11 cellular contexts compared by ENCODE assay signal in the genomic region with DNA sequence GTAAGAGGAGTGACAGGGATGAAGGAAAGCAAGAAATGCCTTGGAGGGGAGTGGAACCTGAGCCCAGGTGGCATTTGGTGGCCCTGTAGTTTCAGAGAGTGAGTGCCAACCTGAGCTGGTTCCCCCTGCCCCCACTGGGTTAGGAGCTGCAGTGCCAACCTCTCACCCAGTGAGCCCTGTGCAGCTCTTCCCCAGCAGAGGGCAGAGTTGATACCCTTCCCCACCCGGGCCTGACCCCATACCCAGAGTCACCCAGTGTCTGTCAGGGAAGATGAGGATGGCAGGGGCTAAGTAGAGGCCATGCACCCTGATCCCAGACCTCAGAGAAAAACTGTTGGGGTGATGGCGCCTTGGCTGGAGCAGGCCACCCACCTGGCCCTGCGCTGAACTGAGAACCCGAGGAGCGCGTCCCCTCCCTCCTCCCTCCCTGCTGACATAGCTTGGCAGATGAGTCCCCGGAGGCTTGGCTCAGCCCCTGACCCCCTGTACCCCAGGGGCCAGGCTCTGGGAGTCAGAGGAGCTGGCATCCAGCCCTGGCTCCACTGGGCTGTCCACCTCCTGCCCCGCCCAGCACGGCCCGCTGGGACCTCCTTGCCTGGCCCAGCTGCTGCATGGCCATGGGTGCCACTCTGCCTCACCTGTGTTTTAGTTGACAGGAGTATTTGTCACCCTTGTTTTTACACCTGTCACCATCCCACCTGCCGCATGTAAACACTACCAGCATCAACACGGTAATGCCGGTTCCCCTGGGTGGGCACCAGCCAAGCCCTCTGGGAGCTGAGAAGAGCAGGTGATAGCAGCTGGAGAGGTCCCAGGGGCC.
A peak's percentile ranks its signal among the peaks of the same experiment; 100 is the strongest.
DNase-seq lines count a peak whose midpoint lies in the region; ATAC-seq and TF ChIP-seq lines count a peak whose summit lies in the region.
"Had no signal": no experiment of that assay in that cellular context is flagged by ENCODE, and none has a peak within 500 bp of the region (broad histone marks: within the 10 kb centered on the region; RNA-seq: fewer than 3 reads in every experiment).

No MANE protein-coding gene starts in this region.

- H3K27ac ChIP-seq in right cardiac atrium (ENCODE audit: low read length): no peak overlapping the region

- no peaks in the 10 kb centered on the region for H3K9me3 ChIP-seq in BE2C
- H3K9me3 ChIP-seq in right cardiac atrium (ENCODE audit: control insufficient read depth, low read length): no peaks in the 10 kb centered on the region

- POLR2A ChIA-PET in activated CD4-positive, alpha-beta memory T cell treated with anti-CD3 and anti-CD28 coated beads for 36 hours (lab: Charles Lee): no interaction called here

- no peaks in the 10 kb centered on the region for H3K9me3 Mint-ChIP-seq in activated CD4-positive, alpha-beta memory T cell treated with anti-CD3 and anti-CD28 coated beads for 36 hours

- H3K4me1 ChIP-seq in BE2C (peaks cover 17% of the 10 kb centered on the region), right cardiac atrium (ENCODE audit: control insufficient read depth, insufficient read depth, low read length) (peaks cover 6% of the 10 kb centered on the region)

- WGBS in right cardiac atrium: 80% methylated on average over 13 of the region's 13 CpGs

- no peaks in the 10 kb centered on the region for H3K36me3 Mint-ChIP-seq in activated CD4-positive, alpha-beta memory T cell treated with anti-CD3 and anti-CD28 coated beads for 36 hours
- H3K36me3 Mint-ChIP-seq: activated naive CD4-positive, alpha-beta T cell treated with anti-CD3 and anti-CD28 coated beads, Interleukin-2, amount 50 U/mL, for 72 hours had no signal

- peaks cover 39% of the 10 kb centered on the region for H3K36me3 ChIP-seq in BE2C

- intact Hi-C loops in right cardiac atrium (cut with DNase I): loop anchor here in 3 of 4 donors (10.0 kb wide), 3 partner anchors 117 to 367 kb away; a partner anchor contains a TSS
- intact Hi-C loops in activated CD4-positive, alpha-beta memory T cell treated with anti-CD3 and anti-CD28 coated beads for 36 hours (cut with micrococcal nuclease): loop anchor here (10.0 kb wide), 1 partner anchor 847 kb away; no protein-coding TSS in a partner anchor

- TF ChIP-seq CTCF in BE2C (IDR thresholded peaks at IDR 0.05; ENCODE audit: low read depth, low read length): peak; percentile 69
- TF ChIP-seq CTCF in HFF-Myc (IDR thresholded peaks at IDR 0.05; ENCODE audit: low read depth, low read length, missing control alignments): peak; percentile 38

- no peaks in the 10 kb centered on the region for H3K27me3 Mint-ChIP-seq in activated CD4-positive, alpha-beta memory T cell treated with anti-CD3 and anti-CD28 coated beads for 36 hours

- H3K4me3 ChIP-seq in BE2C (ENCODE audit: low read depth, low read length) (peak overlapping the region; percentile 19), HFF-Myc (replicated peaks; ENCODE audit: low read depth, low read length) (no peak overlapping the region), right cardiac atrium (ENCODE audit: low read length) (no peak overlapping the region)

- CTCF ChIA-PET in activated CD4-positive, alpha-beta memory T cell treated with anti-CD3 and anti-CD28 coated beads for 36 hours (lab: Charles Lee): interaction anchor here (0.9 kb wide), 1 partner anchor 846 kb away, joined by 5 read pairs; no protein-coding TSS in a partner anchor

- H3K27me3 ChIP-seq in BE2C: no peaks in the 10 kb centered on the region
- H3K27me3 ChIP-seq in right cardiac atrium (ENCODE audit: control insufficient read depth, insufficient read depth): no peaks in the 10 kb centered on the region

- no peaks in the 10 kb centered on the region for H3K4me1 Mint-ChIP-seq in activated CD4-positive, alpha-beta memory T cell treated with anti-CD3 and anti-CD28 coated beads for 36 hours (ENCODE audit: low read depth)

- no peak overlapping the region for H3K4me3 Mint-ChIP-seq in activated CD4-positive, alpha-beta memory T cell treated with anti-CD3 and anti-CD28 coated beads for 36 hours

- DNase-seq in BE2C: peak; percentile 51
- DNase-seq in HFF-Myc (ENCODE audit: extremely low read depth, low read depth): no peak
- peak; percentile 96 for DNase-seq in NCI-H774 (lab: John Stamatoyannopoulos, UW)
- no peak for DNase-seq in right cardiac atrium
- no peak for DNase-seq in GDM1 (lab: John Stamatoyannopoulos, UW)
- no peak for DNase-seq in activated CD4-positive, alpha-beta memory T cell treated with anti-CD3 and anti-CD28 coated beads for 36 hours
- no peak for DNase-seq in NOMO-1 (lab: John Stamatoyannopoulos, UW; ENCODE audit: unreplicated experiment in 2 of 2)
- DNase-seq: mesenchymal stem cell, small intestine had no signal

- ATAC-seq in right cardiac atrium (peak; percentile 28 to 38), GM19324 (IDR thresholded peaks at IDR 0.05; ENCODE audit: low FRiP score, unreplicated experiment) (no peak)

- no peak overlapping the region for H3K27ac Mint-ChIP-seq in activated CD4-positive, alpha-beta memory T cell treated with anti-CD3 and anti-CD28 coated beads for 36 hours
- H3K27ac Mint-ChIP-seq: activated naive CD4-positive, alpha-beta T cell treated with anti-CD3 and anti-CD28 coated beads, Interleukin-2, amount 50 U/mL, for 72 hours had no signal

Comparison
In these comparisons a context has a peak if more than half of its experiments do, and no peak if none do; other contexts are left out.
1. DNase-seq: peak in BE2C (single experiment) and NCI-H774 (single experiment); none in HFF-Myc (single experiment), right cardiac atrium (0 of 3), GDM1 (single experiment), activated CD4-positive, alpha-beta memory T cell treated with anti-CD3 and anti-CD28 coated beads for 36 hours (single experiment) and NOMO-1 (0 of 2).